25 cellular contexts compared by ENCODE assay signal in genomic region chrX:138534410-138534809, GRCh38.
"Had no signal": no experiment of that assay in that cellular context is flagged by ENCODE, and none has a peak within 500 bp of the region (broad histone marks: within the 10 kb centered on the region; RNA-seq: fewer than 3 reads in every experiment).

No MANE protein-coding gene starts in this region.

- H2AFZ ChIP-seq: neural progenitor cell had no signal

- H3K4me2 ChIP-seq: neural progenitor cell had no signal

- FAIRE-seq: pancreas, small intestine, urothelium cell line had no signal

- H3K9ac ChIP-seq: neural progenitor cell had no signal

- H3K4me3 ChIP-seq: neural progenitor cell, pancreas, psoas muscle, right lobe of liver, sigmoid colon, stomach, suprapubic skin, testis, tibial artery, transverse colon, upper lobe of left lung, vagina had no signal

- H3K27ac ChIP-seq: neural progenitor cell, neutrophil, pancreas, psoas muscle, right lobe of liver, sigmoid colon, stomach, suprapubic skin, testis, tibial artery, transverse colon, upper lobe of left lung, vagina had no signal

- H3K27me3 ChIP-seq: neural progenitor cell, neutrophil, pancreas, right lobe of liver, sigmoid colon, stomach, suprapubic skin, testis, tibial artery, transverse colon, upper lobe of left lung, vagina had no signal

- H3K4me1 ChIP-seq: neural progenitor cell, pancreas, psoas muscle, right lobe of liver, sigmoid colon, stomach, suprapubic skin, testis, tibial artery, transverse colon, upper lobe of left lung, vagina had no signal

- H3K9me3 ChIP-seq: neutrophil, pancreas, psoas muscle, right lobe of liver, sigmoid colon, stomach, suprapubic skin, testis, tibial artery, transverse colon, upper lobe of left lung, vagina had no signal

- DNase-seq: naive thymus-derived CD4-positive, alpha-beta T cell; natural killer cell; nucleus accumbens; psoas muscle; right cardiac atrium; right lobe of liver; sigmoid colon; small intestine; stimulated activated CD4-positive, alpha-beta T cell treated with anti-CD3 and anti-CD28 coated beads, Interleukin-15, amount 100 ng/mL, for 24 hours; stimulated activated CD4-positive, alpha-beta T cell treated with anti-CD3 and anti-CD28 coated beads, Interleukin-2, amount 100 ng/mL, for 24 hours; stimulated activated CD4-positive, alpha-beta T cell treated with anti-CD3 and anti-CD28 coated beads, Interleukin-2, amount 100 ng/mL, for 48 hours; stimulated activated CD4-positive, alpha-beta T cell treated with anti-CD3 and anti-CD28 coated beads, Interleukin-4, amount 100 ng/mL, for 24 hours; stimulated activated naive B cell treated with anti-CD40 and anti-IgM and Interleukin-4, amounts not matched to agents 10 μg/mL and 1 μg/mL and 100 μg/mL, for 72 hours; stimulated activated naive CD4-positive, alpha-beta T cell treated with Interleukin-2 at 50 U/mL for 16 hours; stomach; testis; tibial artery; transverse colon; upper lobe of left lung had no signal

- H3K36me3 ChIP-seq: neural progenitor cell, neutrophil, pancreas, right lobe of liver, sigmoid colon, stomach, suprapubic skin, tibial artery, transverse colon, upper lobe of left lung, vagina had no signal
